Comparison of ENCODE assay signal across 13 cellular contexts in genomic region chr4:40432504-40432903, GRCh38.
"Had no signal": no experiment of that assay in that cellular context is flagged by ENCODE, and none has a peak within 500 bp of the region (broad histone marks: within the 10 kb centered on the region; RNA-seq: fewer than 3 reads in every experiment).

No MANE protein-coding gene starts in this region.

- ATAC-seq: pancreas had no signal

- H3K27ac Mint-ChIP-seq: stimulated activated effector memory CD8-positive, alpha-beta T cell treated with anti-CD3 and anti-CD28 coated beads, Interleukin-12 subunit alpha, Interleukin-12 subunit beta, amount 100 ng/mL, for 72 hours had no signal

- DNase-seq: aorta; cortex of kidney; effector CD4-positive, alpha-beta T cell; islet precursor cell; midbrain; pancreas; SIG-M5; stimulated activated CD4-positive, alpha-beta T cell treated with anti-CD3 and anti-CD28 coated beads, Interleukin-12 subunit alpha, Interleukin-12 subunit beta, amount 100 ng/mL, for 4 hours; stimulated activated CD4-positive, alpha-beta T cell treated with anti-CD3 and anti-CD28 coated beads, Interleukin-2, amount 100 ng/mL, for 24 hours had no signal

- H3K27me3 ChIP-seq: esophagus muscularis mucosa, hepatocyte, pancreas, tibial nerve had no signal

- H3K27ac ChIP-seq: esophagus muscularis mucosa, hepatocyte, pancreas, tibial nerve had no signal

- H3K9me3 ChIP-seq: esophagus muscularis mucosa, pancreas had no signal

- H3K36me3 Mint-ChIP-seq: stimulated activated effector memory CD8-positive, alpha-beta T cell treated with anti-CD3 and anti-CD28 coated beads, Interleukin-12 subunit alpha, Interleukin-12 subunit beta, amount 100 ng/mL, for 72 hours had no signal

- H3K9me3 Mint-ChIP-seq: stimulated activated effector memory CD8-positive, alpha-beta T cell treated with anti-CD3 and anti-CD28 coated beads, Interleukin-12 subunit alpha, Interleukin-12 subunit beta, amount 100 ng/mL, for 72 hours had no signal

- H3K4me3 Mint-ChIP-seq: stimulated activated effector memory CD8-positive, alpha-beta T cell treated with anti-CD3 and anti-CD28 coated beads, Interleukin-12 subunit alpha, Interleukin-12 subunit beta, amount 100 ng/mL, for 72 hours had no signal
